19 cellular contexts compared by ENCODE assay signal in the genomic region with DNA sequence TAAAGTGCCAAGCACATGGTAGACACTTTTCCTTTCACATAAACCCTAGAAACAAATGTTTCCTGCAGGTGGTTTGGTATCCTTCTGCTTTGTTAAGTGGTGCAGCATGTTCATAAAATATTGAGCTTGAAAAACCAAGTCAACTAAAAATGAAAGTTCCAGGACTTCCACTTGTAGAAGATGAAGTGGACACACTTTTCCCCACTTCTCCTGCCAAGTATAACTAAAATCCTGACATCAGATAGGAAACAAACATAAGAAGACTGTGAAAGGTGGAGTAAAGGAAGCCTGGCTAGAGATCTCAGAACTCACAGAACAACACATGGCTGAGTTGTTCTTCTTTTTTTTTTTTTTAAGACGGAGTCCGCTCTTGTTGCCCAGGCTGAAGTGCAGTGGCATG.
DNase-seq lines count a peak whose midpoint lies in the region; ATAC-seq and TF ChIP-seq lines count a peak whose summit lies in the region.
"Had no signal": no experiment of that assay in that cellular context is flagged by ENCODE, and none has a peak within 500 bp of the region (broad histone marks: within the 10 kb centered on the region; RNA-seq: fewer than 3 reads in every experiment).

No MANE protein-coding gene starts in this region.

- no peaks in the 10 kb centered on the region for H4K20me1 ChIP-seq in BLaER1
- H4K20me1 ChIP-seq: BLaER1 treated with 17β-estradiol and CSF1 and Interleukin-3, amounts not matched to agents 10 nM and 100 nM had no signal

- H3K27me3 Mint-ChIP-seq in dendritic cell treated with granulocyte-macrophage colony-stimulating factor and Interleukin-4, amounts not matched to agents 40 ng/mL and 50 ng/mL, for 4 days: no peaks in the 10 kb centered on the region

- H3K9me3 ChIP-seq in BLaER1 (peaks cover 26% of the 10 kb centered on the region), left lung (no peaks in the 10 kb centered on the region), neutrophil (no peaks in the 10 kb centered on the region), aorta (ENCODE audit: control insufficient read depth, low read length) (no peaks in the 10 kb centered on the region)
- H3K9me3 ChIP-seq: HAP-1 had no signal

- H3K4me3 Mint-ChIP-seq in dendritic cell treated with granulocyte-macrophage colony-stimulating factor and Interleukin-4, amounts not matched to agents 40 ng/mL and 50 ng/mL, for 4 days: no peak overlapping the region
- H3K4me3 Mint-ChIP-seq: B cell; CD4-positive, alpha-beta T cell; CD8-positive, alpha-beta memory T cell had no signal

- H3K36me3 ChIP-seq in BLaER1: 0 out of 2 replicates have a peak, but pooled peaks cover 7% of the 10 kb centered on the region
- H3K36me3 ChIP-seq in left lung: no peaks in the 10 kb centered on the region
- no peaks in the 10 kb centered on the region for H3K36me3 ChIP-seq in neutrophil
- no peaks in the 10 kb centered on the region for H3K36me3 ChIP-seq in aorta (ENCODE audit: control insufficient read depth in 1 of 2, insufficient read depth in 2 of 2, low read length in 1 of 2)
- H3K36me3 ChIP-seq: HAP-1 had no signal

- DNase-seq in left lung (no peak), DMS153 (lab: John Stamatoyannopoulos, UW) (no peak), aorta (no peak)
- no peak for DNase-seq in effector CD8-positive, alpha-beta T cell (lab: John Stamatoyannopoulos, UW)
- DNase-seq: CD4-positive, alpha-beta T cell; CD8-positive, alpha-beta memory T cell; DMS 273 treated with DMSO at 0.1 percent for 48 hours; DMS53; DMS79 treated with DMSO at 0.1 percent for 48 hours; GF-D8; GOT3 had no signal

- H3K4me3 ChIP-seq in BLaER1: no peak overlapping the region
- H3K4me3 ChIP-seq in left lung: no peak overlapping the region
- no peak overlapping the region for H3K4me3 ChIP-seq in neutrophil (ENCODE audit: low read depth in 1 of 2, low read length in 1 of 2)
- no peak overlapping the region for H3K4me3 ChIP-seq in aorta (ENCODE audit: low read length in 2 of 2)
- H3K4me3 ChIP-seq: BLaER1 treated with 17β-estradiol and CSF1 and Interleukin-3, amounts not matched to agents 10 nM and 100 nM; HAP-1 had no signal

- peaks cover 14% of the 10 kb centered on the region for H3K36me3 Mint-ChIP-seq in dendritic cell treated with granulocyte-macrophage colony-stimulating factor and Interleukin-4, amounts not matched to agents 40 ng/mL and 50 ng/mL, for 4 days (ENCODE audit: low read depth)
- H3K36me3 Mint-ChIP-seq: CD8-positive, alpha-beta memory T cell had no signal

- ATAC-seq in left lung (peak; percentile 73), HG03108 (IDR thresholded peaks at IDR 0.05; ENCODE audit: unreplicated experiment) (no peak), aorta (ENCODE audit: low FRiP score) (no peak)

- 82 to 88% methylated on average over 2 of the region's 2 CpGs for WGBS in aorta, 2 donors

- no peak for TF ChIP-seq CTCF in left lung (IDR thresholded peaks at IDR 0.05)
- no peak for TF ChIP-seq CTCF in neutrophil (IDR thresholded peaks at IDR 0.05)

- H3K27me3 ChIP-seq in BLaER1 (no peaks in the 10 kb centered on the region), left lung (no peaks in the 10 kb centered on the region), neutrophil (no peaks in the 10 kb centered on the region), aorta (ENCODE audit: control insufficient read depth in 1 of 2, insufficient read depth in 2 of 2, low read length in 1 of 2) (no peaks in the 10 kb centered on the region)
- H3K27me3 ChIP-seq: BLaER1 treated with 17β-estradiol and CSF1 and Interleukin-3, amounts not matched to agents 10 nM and 100 nM had no signal

- H3K27ac ChIP-seq in BLaER1: no peak overlapping the region
- no peak overlapping the region for H3K27ac ChIP-seq in left lung
- H3K27ac ChIP-seq in neutrophil: peak overlapping the region; percentile 41
- H3K27ac ChIP-seq in aorta (ENCODE audit: low read depth in 1 of 2, low read length in 2 of 2): no peak overlapping the region
- H3K27ac ChIP-seq: 22Rv1; BLaER1 treated with 17β-estradiol and CSF1 and Interleukin-3, amounts not matched to agents 10 nM and 100 nM had no signal

- intact Hi-C loops in dendritic cell treated with granulocyte-macrophage colony-stimulating factor and Interleukin-4, amounts not matched to agents 40 ng/mL and 50 ng/mL, for 4 days (cut with micrococcal nuclease): loop anchor here (10.0 kb wide), 1 partner anchor 205 kb away; no protein-coding TSS in a partner anchor
- intact Hi-C loops in left lung (cut with DNase I): no loop called here
- intact Hi-C loops in aorta (cut with DNase I): no loop called here

- peaks cover 53% of the 10 kb centered on the region for H3K4me1 Mint-ChIP-seq in dendritic cell treated with granulocyte-macrophage colony-stimulating factor and Interleukin-4, amounts not matched to agents 40 ng/mL and 50 ng/mL, for 4 days (ENCODE audit: low read depth)
- H3K4me1 Mint-ChIP-seq: B cell; CD8-positive, alpha-beta memory T cell had no signal

- peaks cover 17% of the 10 kb centered on the region for H3K9me3 Mint-ChIP-seq in dendritic cell treated with granulocyte-macrophage colony-stimulating factor and Interleukin-4, amounts not matched to agents 40 ng/mL and 50 ng/mL, for 4 days

- H3K4me2 ChIP-seq in BLaER1: peak overlapping the region; percentile 16; the same call in 1 of the 2 replicates

- no peak overlapping the region for H3K9ac ChIP-seq in BLaER1

- H3K4me1 ChIP-seq in BLaER1 (peaks cover 20% of the 10 kb centered on the region; the same call in 1 of the 2 replicates), left lung (peaks cover 0 to 13% of the 10 kb centered on the region in 2 donors), neutrophil (ENCODE audit: control insufficient read depth in 1 of 2, insufficient read depth in 1 of 2, low read depth in 1 of 2, low read length in 1 of 2) (peaks cover 19 to 33% of the 10 kb centered on the region in 2 experiments), aorta (ENCODE audit: control insufficient read depth in 1 of 2, insufficient read depth in 2 of 2, low read length in 2 of 2) (no peaks in the 10 kb centered on the region)
- H3K4me1 ChIP-seq: HAP-1 had no signal

- H3K27ac Mint-ChIP-seq in dendritic cell treated with granulocyte-macrophage colony-stimulating factor and Interleukin-4, amounts not matched to agents 40 ng/mL and 50 ng/mL, for 4 days: peak overlapping the region; percentile 32
- H3K27ac Mint-ChIP-seq: B cell; CD4-positive, alpha-beta T cell; CD8-positive, alpha-beta memory T cell had no signal
